Comparison of ENCODE assay signal across 16 cellular contexts in genomic region chr1:14442669-14443068, GRCh38.
"Had no signal": no experiment of that assay in that cellular context is flagged by ENCODE, and none has a peak within 500 bp of the region (broad histone marks: within the 10 kb centered on the region; RNA-seq: fewer than 3 reads in every experiment).

No MANE protein-coding gene starts in this region.

- H3K4me3 Mint-ChIP-seq: activated CD4-positive, alpha-beta T cell treated with anti-CD3 and anti-CD28 coated beads, Interleukin-2, amount 10 ng/mL, durations not matched to agents 7 days and 5 days; activated naive CD8-positive, alpha-beta T cell treated with anti-CD3 and anti-CD28 coated beads, Interleukin-2, amount 10 ng/mL, durations not matched to agents 7 days and 5 days; dendritic cell treated with granulocyte-macrophage colony-stimulating factor and Interleukin-4, amounts not matched to agents 40 ng/mL and 50 ng/mL, for 4 days; stimulated activated effector memory CD8-positive, alpha-beta T cell treated with anti-CD3 and anti-CD28 coated beads, Interleukin-12 subunit alpha, Interleukin-12 subunit beta, amount 100 ng/mL, for 72 hours had no signal

- FAIRE-seq: bronchial epithelial cell, islet of Langerhans, pancreas had no signal

- H3K4me3 ChIP-seq: ascending aorta, gastrocnemius medialis, heart left ventricle, lung, pancreas had no signal

- H3K4me1 Mint-ChIP-seq: activated CD4-positive, alpha-beta T cell treated with anti-CD3 and anti-CD28 coated beads, Interleukin-2, amount 10 ng/mL, durations not matched to agents 7 days and 5 days; activated naive CD8-positive, alpha-beta T cell treated with anti-CD3 and anti-CD28 coated beads, Interleukin-2, amount 10 ng/mL, durations not matched to agents 7 days and 5 days; naive B cell; stimulated activated effector memory CD8-positive, alpha-beta T cell treated with anti-CD3 and anti-CD28 coated beads, Interleukin-12 subunit alpha, Interleukin-12 subunit beta, amount 100 ng/mL, for 72 hours had no signal

- H3K4me1 ChIP-seq: ascending aorta, gastrocnemius medialis, heart left ventricle, pancreas had no signal

- H3K9me3 Mint-ChIP-seq: activated CD4-positive, alpha-beta T cell treated with anti-CD3 and anti-CD28 coated beads, Interleukin-2, amount 10 ng/mL, durations not matched to agents 7 days and 5 days; activated naive CD8-positive, alpha-beta T cell treated with anti-CD3 and anti-CD28 coated beads, Interleukin-2, amount 10 ng/mL, durations not matched to agents 7 days and 5 days; dendritic cell treated with granulocyte-macrophage colony-stimulating factor and Interleukin-4, amounts not matched to agents 40 ng/mL and 50 ng/mL, for 4 days; stimulated activated effector memory CD8-positive, alpha-beta T cell treated with anti-CD3 and anti-CD28 coated beads, Interleukin-12 subunit alpha, Interleukin-12 subunit beta, amount 100 ng/mL, for 72 hours had no signal

- H3K27ac ChIP-seq: ascending aorta, epithelial cell of prostate, gastrocnemius medialis, heart left ventricle, pancreas had no signal

- ATAC-seq: gastrocnemius medialis; heart left ventricle; pancreas; stimulated activated effector memory CD8-positive, alpha-beta T cell treated with anti-CD3 and anti-CD28 coated beads, Interleukin-12 subunit alpha, Interleukin-12 subunit beta, amount 100 ng/mL, for 72 hours had no signal

- H3K36me3 ChIP-seq: ascending aorta, gastrocnemius medialis, heart left ventricle, pancreas had no signal

- H3K36me3 Mint-ChIP-seq: activated naive CD8-positive, alpha-beta T cell treated with anti-CD3 and anti-CD28 coated beads, Interleukin-2, amount 10 ng/mL, durations not matched to agents 7 days and 5 days; naive B cell; stimulated activated effector memory CD8-positive, alpha-beta T cell treated with anti-CD3 and anti-CD28 coated beads, Interleukin-12 subunit alpha, Interleukin-12 subunit beta, amount 100 ng/mL, for 72 hours had no signal

- H3K27ac Mint-ChIP-seq: activated CD4-positive, alpha-beta T cell treated with anti-CD3 and anti-CD28 coated beads, Interleukin-2, amount 10 ng/mL, durations not matched to agents 7 days and 5 days; activated naive CD8-positive, alpha-beta T cell treated with anti-CD3 and anti-CD28 coated beads, Interleukin-2, amount 10 ng/mL, durations not matched to agents 7 days and 5 days; dendritic cell treated with granulocyte-macrophage colony-stimulating factor and Interleukin-4, amounts not matched to agents 40 ng/mL and 50 ng/mL, for 4 days; naive B cell; stimulated activated effector memory CD8-positive, alpha-beta T cell treated with anti-CD3 and anti-CD28 coated beads, Interleukin-12 subunit alpha, Interleukin-12 subunit beta, amount 100 ng/mL, for 72 hours had no signal

- DNase-seq: activated CD4-positive, alpha-beta T cell treated with anti-CD3 and anti-CD28 coated beads, Interleukin-2, amount 10 ng/mL, durations not matched to agents 7 days and 5 days; activated CD8-positive, alpha-beta memory T cell treated with anti-CD3 and anti-CD28 coated beads for 24 hours; activated gamma-delta T cell treated with Interleukin-2 at 50 U/mL for 16 hours; activated naive CD8-positive, alpha-beta T cell treated with anti-CD3 and anti-CD28 coated beads, Interleukin-2, amount 10 ng/mL, durations not matched to agents 7 days and 5 days; effector memory CD4-positive, alpha-beta T cell; gastrocnemius medialis; heart left ventricle; naive B cell; pancreas had no signal

- H3K9me3 ChIP-seq: ascending aorta, gastrocnemius medialis, heart left ventricle, pancreas had no signal

- H3K27me3 Mint-ChIP-seq: activated CD4-positive, alpha-beta T cell treated with anti-CD3 and anti-CD28 coated beads, Interleukin-2, amount 10 ng/mL, durations not matched to agents 7 days and 5 days; activated naive CD8-positive, alpha-beta T cell treated with anti-CD3 and anti-CD28 coated beads, Interleukin-2, amount 10 ng/mL, durations not matched to agents 7 days and 5 days; dendritic cell treated with granulocyte-macrophage colony-stimulating factor and Interleukin-4, amounts not matched to agents 40 ng/mL and 50 ng/mL, for 4 days had no signal

- H3K27me3 ChIP-seq: ascending aorta, gastrocnemius medialis, pancreas had no signal
